In the genomic region with DNA sequence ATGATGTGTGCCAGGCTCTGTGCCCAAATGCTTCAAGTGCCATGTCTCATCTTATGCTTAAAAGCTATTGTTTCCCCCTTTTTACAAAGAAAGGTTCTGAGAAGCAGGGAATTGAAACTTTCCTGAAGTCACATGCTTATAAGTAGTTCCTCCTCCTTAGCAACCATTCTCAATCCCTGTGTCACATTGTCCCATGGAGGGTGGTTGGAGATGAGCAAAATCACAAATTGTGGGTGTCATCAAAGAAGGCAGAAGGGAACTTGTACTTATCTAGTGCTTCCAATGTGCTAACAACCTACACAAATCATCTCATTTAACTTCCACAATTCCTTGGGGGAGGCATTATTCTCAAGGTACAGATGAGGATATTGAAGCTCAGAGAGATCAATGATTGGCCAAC, we compare ENCODE assay signal across 7 cellular contexts. TPM values are rescaled to one million over a fixed set of nuclear protein-coding genes. Genes with fewer than 3 reads are reported as not detected.
"Had no signal": no experiment of that assay in that cellular context is flagged by ENCODE, and none has a peak within 500 bp of the region (broad histone marks: within the 10 kb centered on the region; RNA-seq: fewer than 3 reads in every experiment).

No MANE protein-coding gene starts in this region.

- H3K4me3 ChIP-seq: GM23338, K562 had no signal

- DNase-seq: H9, HCEC 1CT, IMR-90 had no signal

RNA-seq across cellular contexts. Expression of a gene that starts 10.1 kb away (rescaled TPM):
- total RNA-seq: GM23338, H1, H9, HT-29, IMR-90, K562 had no signal
